ENCODE assay signal across 31 cellular contexts in the genomic region with DNA sequence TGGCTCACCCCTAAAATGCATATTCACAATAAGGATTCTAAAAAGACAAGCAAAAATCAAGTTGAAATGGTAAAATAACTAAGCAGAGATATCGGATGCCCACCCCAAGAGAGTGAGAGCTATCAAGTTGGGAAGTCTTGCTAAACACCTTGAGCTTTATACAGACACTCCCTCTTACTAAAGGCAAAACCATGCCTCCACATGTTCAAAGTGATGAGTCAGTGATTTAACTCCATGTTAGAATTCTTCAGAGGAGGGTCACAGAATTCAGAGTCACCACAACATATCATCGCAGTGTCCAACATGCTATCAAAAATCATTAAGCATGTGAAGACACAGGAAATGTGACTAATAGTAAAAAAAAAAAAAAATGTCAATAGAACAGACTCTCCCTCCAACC. TPM values are rescaled to one million over a fixed set of nuclear protein-coding genes. Genes with fewer than 3 reads are reported as not detected.
DNase-seq lines count a peak whose midpoint lies in the region; ATAC-seq, FAIRE-seq and TF ChIP-seq lines count a peak whose summit lies in the region.
"Had no signal": no experiment of that assay in that cellular context is flagged by ENCODE, and none has a peak within 500 bp of the region (broad histone marks: within the 10 kb centered on the region; RNA-seq: fewer than 3 reads in every experiment).

No MANE protein-coding gene starts in this region.

- H3K27ac ChIP-seq in HepG2 (ENCODE audit: extremely low read length, insufficient read depth, low read length) (no peak overlapping the region), right lobe of liver (no peak overlapping the region), K562 (ENCODE audit: extremely low read depth, low read depth, low read length) (no peak overlapping the region), foreskin keratinocyte (no peak overlapping the region)
- H3K27ac ChIP-seq: BLaER1 treated with 17β-estradiol and CSF1 and Interleukin-3, amounts not matched to agents 10 nM and 100 nM; HL-60 had no signal

- no peaks in the 10 kb centered on the region for H4K20me1 ChIP-seq in HepG2 (ENCODE audit: insufficient read depth, low read length)
- no peaks in the 10 kb centered on the region for H4K20me1 ChIP-seq in K562 (replicated peaks; ENCODE audit: control insufficient read depth, insufficient read depth, low read length)
- H4K20me1 ChIP-seq: BLaER1 treated with 17β-estradiol and CSF1 and Interleukin-3, amounts not matched to agents 10 nM and 100 nM had no signal

- DNase-seq in HepG2 (ENCODE audit: low spot score) (no peak), right lobe of liver (no peak), K562 (ENCODE audit: extremely low read depth in 1 of 4, low spot score in 3 of 4) (no peak), foreskin keratinocyte (peak; percentile 61 to 83), 8988T (no peak)
- DNase-seq in activated naive CD4-positive, alpha-beta T cell (lab: John Stamatoyannopoulos, UW), result no peak
- DNase-seq: AML-193; CD4-positive, alpha-beta memory T cell; COR-L47; GF-D8; HCEC 1CT; NCI-H1092; NCI-H1417 treated with DMSO at 0.1 percent for 48 hours; NCI-H1694 treated with DMSO at 0.1 percent for 48 hours; NCI-H2081; NCI-H2227 treated with DMSO at 0.1 percent for 48 hours; NCI-H69; SK-N-SH; SW 1271 had no signal

- in situ Hi-C loops in HepG2 (cut with HindIII; ENCODE audit: extremely low pct_ligation_motif_present, low pct_unique_long_range_greater_than_20kb) (no loop called here), K562 (cut with MboI) (no loop called here)

- no peak overlapping the region for H2AFZ ChIP-seq in HepG2 (ENCODE audit: low read length)
- H2AFZ ChIP-seq in K562 (ENCODE audit: low read depth, low read length), result no peak overlapping the region

- TF ChIP-seq RAD21 in HepG2 (CRISPR knock-in tag; IDR thresholded peaks at IDR 0.05) (no peak), K562 (CRISPR knock-in tag; conservative IDR thresholded peaks at IDR 0.05 in 1 of 2, IDR thresholded peaks at IDR 0.05 in 1 of 2) (no peak)

- CTCF ChIA-PET in HepG2 (lab: Yijun Ruan, JAX; ENCODE audit: low intra/inter-chr PET ratio, low total read pairs) (no interaction called here), K562 (lab: Yijun Ruan, JAX; ENCODE audit: low intra/inter-chr PET ratio) (no interaction called here)

- H3K4me2 ChIP-seq in HepG2 (ENCODE audit: low read depth, low read length) (no peak overlapping the region), K562 (ENCODE audit: insufficient read depth, low read length) (no peak overlapping the region)
- H3K4me2 ChIP-seq: BLaER1 treated with 17β-estradiol and CSF1 and Interleukin-3, amounts not matched to agents 10 nM and 100 nM; SK-N-SH had no signal

- POLR2A ChIA-PET in HepG2 (lab: Yijun Ruan, JAX) (no interaction called here), K562 (lab: Yijun Ruan, JAX) (no interaction called here)

- H3K4me3 ChIP-seq in HepG2 (replicated peaks in 1 of 3; ENCODE audit: insufficient read depth in 1 of 3, low read depth in 2 of 3, low read length in 3 of 3), result no peak overlapping the region
- H3K4me3 ChIP-seq in right lobe of liver, result no peak overlapping the region
- H3K4me3 ChIP-seq in K562, result no peak overlapping the region
- H3K4me3 ChIP-seq: BLaER1 treated with 17β-estradiol and CSF1 and Interleukin-3, amounts not matched to agents 10 nM and 100 nM had no signal

- WGBS in HepG2 (ENCODE audit: low lambda C conversion rate), result 68% methylated on average over 2 of the region's 2 CpGs
- WGBS in right lobe of liver (ENCODE audit: insufficient coverage, low coverage, low lambda C conversion rate, missing lambda C conversion rate), result 86% methylated on average over 2 of the region's 2 CpGs
- WGBS in K562 (ENCODE audit: insufficient coverage, low coverage, missing lambda C conversion rate), result 0% methylated on average over 2 of the region's 2 CpGs

- intact Hi-C loops in HepG2 (cut with micrococcal nuclease; ENCODE audit: unreplicated experiment) (no loop called here), right lobe of liver (cut with DNase I) (no loop called here), K562 (cut with micrococcal nuclease) (no loop called here)

- H3K79me2 ChIP-seq in HepG2 (ENCODE audit: insufficient read depth, low read length), result no peaks in the 10 kb centered on the region
- no peaks in the 10 kb centered on the region for H3K79me2 ChIP-seq in K562 (ENCODE audit: control insufficient read depth, insufficient read depth, low read length)

- ATAC-seq in HepG2 (no peak), right lobe of liver (no peak), K562 (no peak), foreskin keratinocyte (peak; percentile 83), GM18502 (IDR thresholded peaks at IDR 0.05; ENCODE audit: poor library complexity, unreplicated experiment) (no peak)
- ATAC-seq: Panc1 had no signal

- no TSS peak for BruUV-seq in HepG2 (replicated peaks; lab: Mats Ljungman, UMichigan)
- no TSS peak for BruUV-seq in K562 (replicated peaks; lab: Mats Ljungman, UMichigan)

- TF ChIP-seq EP300 in HepG2 (IDR thresholded peaks at IDR 0.05; ENCODE audit: low read depth in 2 of 2, low read length in 2 of 2), result no peak
- no peak for TF ChIP-seq EP300 in HepG2 (CRISPR knock-in tag; IDR thresholded peaks at IDR 0.05; ENCODE audit: borderline replicate concordance)
- no peak for TF ChIP-seq EP300 in K562 (IDR thresholded peaks at IDR 0.05; ENCODE audit: low read length)

- TF ChIP-seq CTCF in HepG2 (CRISPR knock-in tag; IDR thresholded peaks at IDR 0.05) (no peak), right lobe of liver (IDR thresholded peaks at IDR 0.05) (no peak), K562 (IDR thresholded peaks at IDR 0.05 in 2 of 3, conservative IDR thresholded peaks at IDR 0.05 in 1 of 3; ENCODE audit: insufficient read depth in 2 of 3, low read depth in 1 of 3, low read length in 3 of 3) (no peak), foreskin keratinocyte (conservative IDR thresholded peaks at IDR 0.05) (no peak)

- TF ChIP-seq POLR2A in HepG2 (IDR thresholded peaks at IDR 0.05; ENCODE audit: insufficient read depth in 1 of 2, low read depth in 2 of 2, low read length in 2 of 2) (no peak), right lobe of liver (IDR thresholded peaks at IDR 0.05) (no peak), K562 (conservative IDR thresholded peaks at IDR 0.05) (no peak)

- no peaks in the 10 kb centered on the region for H3K9me1 ChIP-seq in K562 (ENCODE audit: control insufficient read depth, insufficient read depth, low read length)

- H3K4me1 ChIP-seq in HepG2 (ENCODE audit: insufficient read depth, low read length) (no peaks in the 10 kb centered on the region), right lobe of liver (no peaks in the 10 kb centered on the region), K562 (replicated peaks in 1 of 2; ENCODE audit: control insufficient read depth in 2 of 2, insufficient read depth in 2 of 2, low read length in 2 of 2) (no peaks in the 10 kb centered on the region), foreskin keratinocyte (no peaks in the 10 kb centered on the region)
- H3K4me1 ChIP-seq: BLaER1 treated with 17β-estradiol and CSF1 and Interleukin-3, amounts not matched to agents 10 nM and 100 nM had no signal

- FAIRE-seq in HepG2 (lab: Jason Lieb, UNC) (no peak), K562 (lab: Jason Lieb, UNC) (no peak)
- FAIRE-seq: GM12891, GM19239, H1, HTR-8/SVneo had no signal

- H3K27me3 ChIP-seq in HepG2 (ENCODE audit: control insufficient read depth in 1 of 2, insufficient read depth in 2 of 2, low read length in 2 of 2) (peaks cover 1 to 3% of the 10 kb centered on the region in 2 experiments; a peak in 2 of 5 replicates), right lobe of liver (no peaks in the 10 kb centered on the region), K562 (ENCODE audit: control insufficient read depth in 2 of 2, insufficient read depth in 2 of 2, low read length in 2 of 2) (peaks cover 0 to 13% of the 10 kb centered on the region in 2 experiments; a peak in 1 of 5 replicates), foreskin keratinocyte (no peaks in the 10 kb centered on the region)
- H3K27me3 ChIP-seq: BLaER1 treated with 17β-estradiol and CSF1 and Interleukin-3, amounts not matched to agents 10 nM and 100 nM had no signal

- no peaks in the 10 kb centered on the region for H3K36me3 ChIP-seq in HepG2 (replicated peaks in 1 of 2; ENCODE audit: control insufficient read depth in 1 of 2, insufficient read depth in 2 of 2, low read length in 2 of 2)
- H3K36me3 ChIP-seq in right lobe of liver, result no peaks in the 10 kb centered on the region
- H3K36me3 ChIP-seq in K562 (ENCODE audit: control insufficient read depth, insufficient read depth, low read length), result no peaks in the 10 kb centered on the region
- H3K36me3 ChIP-seq: BLaER1 treated with 17β-estradiol and CSF1 and Interleukin-3, amounts not matched to agents 10 nM and 100 nM had no signal

- H3K9me3 ChIP-seq in HepG2 (ENCODE audit: low read length) (no peaks in the 10 kb centered on the region), right lobe of liver (no peaks in the 10 kb centered on the region), K562 (replicated peaks; ENCODE audit: control insufficient read depth, insufficient read depth, low read depth, low read length) (no peaks in the 10 kb centered on the region)
- H3K9me3 ChIP-seq: BLaER1 treated with 17β-estradiol and CSF1 and Interleukin-3, amounts not matched to agents 10 nM and 100 nM; SK-N-SH had no signal

- H3K9ac ChIP-seq in HepG2 (ENCODE audit: insufficient read depth, low read depth, low read length) (no peak overlapping the region), K562 (ENCODE audit: insufficient read depth in 1 of 2, low read depth in 2 of 2, low read length in 2 of 2) (no peak overlapping the region)
- H3K9ac ChIP-seq: BLaER1 treated with 17β-estradiol and CSF1 and Interleukin-3, amounts not matched to agents 10 nM and 100 nM; SK-N-SH had no signal

RNA-seq across cellular contexts. Expression of a gene that starts 20.6 kb away (rescaled TPM):
- not detected in 2 replicates for total RNA-seq in HepG2 (2016; rRNA removed; fragmentation: Illumina TruSeq; extraction: Trizol)
- not detected in 2 replicates for total RNA-seq in HepG2 (2016; cell fraction: cytosol; rRNA removed; fragmentation: Illumina TruSeq; extraction: Trizol; ENCODE audit: low read depth)
- not detected in 2 replicates for total RNA-seq in HepG2 (2016; cell fraction: insoluble cytoplasmic fraction; rRNA removed; fragmentation: Illumina TruSeq; extraction: Trizol)
- total RNA-seq in HepG2 (2016; cell fraction: membrane; rRNA removed; fragmentation: Illumina TruSeq; extraction: Trizol), result not detected in 2 replicates
- not detected in 2 replicates for total RNA-seq in HepG2 (2016; cell fraction: nucleus; rRNA removed; fragmentation: Illumina TruSeq; extraction: Trizol)
- not detected in 2 replicates for polyA plus RNA-seq in HepG2 (2011; rRNA removed)
- not detected in 2 replicates for polyA plus RNA-seq in HepG2 (2011; cell fraction: cytosol; rRNA removed)
- not detected in 2 replicates for polyA plus RNA-seq in HepG2 (2011; cell fraction: nucleus; rRNA removed)
- polyA plus RNA-seq in HepG2 (2012), result 0.01 and 0.03 TPM in 2 replicates
- polyA plus RNA-seq in HepG2 (2016; cell fraction: cytosol; fragmentation: Illumina TruSeq; extraction: Trizol; ENCODE audit: low read depth), result not detected in 2 replicates
- not detected in 2 replicates for polyA plus RNA-seq in HepG2 (2016; cell fraction: insoluble cytoplasmic fraction; fragmentation: Illumina TruSeq; extraction: Trizol; ENCODE audit: low read depth)
- polyA plus RNA-seq in HepG2 (2016; cell fraction: membrane; fragmentation: Illumina TruSeq; extraction: Trizol; ENCODE audit: low read depth), result not detected in 2 replicates
- not detected in 2 replicates for polyA plus RNA-seq in HepG2 (2016; cell fraction: nucleus; fragmentation: Illumina TruSeq; extraction: Trizol; ENCODE audit: insufficient read depth, low read depth)
- polyA minus RNA-seq in HepG2 (2011; rRNA and poly(A)+ RNA removed; ENCODE audit: low replicate concordance), result not detected in 2 replicates
- polyA minus RNA-seq in HepG2 (2011; cell fraction: cytosol; rRNA and poly(A)+ RNA removed), result not detected in 2 replicates
- not detected in 2 replicates for polyA minus RNA-seq in HepG2 (2011; cell fraction: nucleus; rRNA and poly(A)+ RNA removed)
- under 1 TPM in 5 of 6 experiments, not detected in 1; 0.02 to 0.15 (median 0.07) TPM for total RNA-seq in right lobe of liver
- total RNA-seq in K562 (2011; cell fraction: chromatin; rRNA removed; ENCODE audit: low replicate concordance), result not detected in 2 replicates
- not detected in 2 replicates for total RNA-seq in K562 (2011; cell fraction: nucleolus; rRNA removed)
- not detected in 2 replicates for total RNA-seq in K562 (2011; cell fraction: nucleoplasm; rRNA removed)
- total RNA-seq in K562 (2014; rRNA removed), result not detected in 2 replicates
- not detected in 2 replicates for total RNA-seq in K562 (2014; rRNA removed; fragmentation: Illumina TruSeq; extraction: Trizol)
- total RNA-seq in K562 (2015; rRNA removed; fragmentation: Illumina TruSeq; extraction: Trizol), result not detected in 2 replicates
- not detected in 2 replicates for total RNA-seq in K562 (2021)
- polyA plus RNA-seq in K562 (2011; rRNA removed), result not detected in 2 replicates
- not detected in 2 replicates for polyA plus RNA-seq in K562 (2011; cell fraction: cytosol; rRNA removed)
- not detected in 2 replicates for polyA plus RNA-seq in K562 (2011; cell fraction: nucleus; rRNA removed)
- polyA plus RNA-seq in K562 (2012), result not detected in 2 replicates
- not detected in 2 replicates for polyA plus RNA-seq in K562 (2014; fragmentation: Illumina TruSeq; extraction: Trizol)
- polyA plus RNA-seq in K562 (2014; fragmentation: Nextera tagmentation; extraction: Ambion mirVana), result not detected
- not detected in 2 replicates for polyA plus RNA-seq in K562 (2014; rRNA removed)
- not detected in 2 replicates for polyA minus RNA-seq in K562 (2011; rRNA and poly(A)+ RNA removed)
- polyA minus RNA-seq in K562 (2011; cell fraction: cytosol; rRNA and poly(A)+ RNA removed), result not detected in 2 replicates
- polyA minus RNA-seq in K562 (2011; cell fraction: nucleus; rRNA and poly(A)+ RNA removed), result not detected in 2 replicates
- total RNA-seq in foreskin keratinocyte, result not detected in 2 replicates
- not detected in 2 replicates for polyA plus RNA-seq in foreskin keratinocyte
- total RNA-seq: A172; CD4-positive, alpha-beta memory T cell; NCI-H460; OCI-LY7 had no signal
- polyA plus RNA-seq: CD4-positive, alpha-beta memory T cell; IgD-negative memory B cell had no signal

Comparison
In these comparisons a context has a peak if more than half of its experiments do, and no peak if none do; other contexts are left out.
1. DNase-seq: peak in foreskin keratinocyte (2 of 2); none in HepG2 (single experiment), right lobe of liver (0 of 3), K562 (0 of 4), 8988T (single experiment) and activated naive CD4-positive, alpha-beta T cell (0 of 4).